Comparison of ENCODE assay signal across 8 cellular contexts in genomic region chr7:5284304-5285281, GRCh38. TPM values are rescaled to one million over a fixed set of nuclear protein-coding genes. Genes with fewer than 3 reads are reported as not detected.
DNase-seq lines count a peak whose midpoint lies in the region; ATAC-seq and TF ChIP-seq lines count a peak whose summit lies in the region.

No MANE protein-coding gene starts in this region.

- intact Hi-C loops in Caco-2 (cut with micrococcal nuclease; ENCODE audit: unreplicated experiment): loop anchor here (1.0 kb wide), 1 partner anchor 44 kb away; no protein-coding TSS in a partner anchor

- H3K27ac Mint-ChIP-seq in Caco-2 (ENCODE audit: unreplicated experiment) (peak overlapping the region; percentile 33), chondrocyte (ENCODE audit: unreplicated experiment) (no peak overlapping the region), nephron (peak overlapping the region in 2 of 3 experiments; percentile 72 to 79)

- TSS peak; percentile 14 for BruUV-seq in Caco-2 (replicated peaks; lab: Mats Ljungman, UMichigan)

- H3K4me1 ChIP-seq in Caco-2: peaks cover 7% of the 10 kb centered on the region

- CTCF ChIA-PET in Caco-2 (lab: Charles Lee) (interaction anchor here (0.5 to 1.3 kb wide), 6 partner anchors 13 to 437 kb away, joined by 3 to 15 read pairs (median 4); no protein-coding TSS in a partner anchor), HEK293T (lab: Yijun Ruan, JAX) (interaction anchor here (0.5 to 1.0 kb wide), 6 partner anchors 21 to 381 kb away, joined by 3 to 5 read pairs (median 4); no protein-coding TSS in a partner anchor), RWPE1 (lab: Yijun Ruan, JAX) (interaction anchor here (0.5 to 0.6 kb wide), 2 partner anchors 87 to 134 kb away, joined by 3 to 6 read pairs; no protein-coding TSS in a partner anchor)

- POLR2A ChIA-PET in Caco-2 (lab: Charles Lee): no interaction called here
- POLR2A ChIA-PET in HEK293T (lab: Yijun Ruan, JAX): no interaction called here
- POLR2A ChIA-PET in RWPE1 (lab: Yijun Ruan, JAX; ENCODE audit: low non-redundant PET): no interaction called here

- no peaks in the 10 kb centered on the region for H3K9me3 Mint-ChIP-seq in Caco-2 (ENCODE audit: unreplicated experiment)
- no peaks in the 10 kb centered on the region for H3K9me3 Mint-ChIP-seq in chondrocyte (ENCODE audit: low read depth)
- H3K9me3 Mint-ChIP-seq in nephron: no peaks in the 10 kb centered on the region

- no peak overlapping the region for H3K27ac ChIP-seq in RWPE1

- H3K27me3 ChIP-seq in Caco-2 (replicated peaks; ENCODE audit: control insufficient read depth, insufficient read depth, low read length): no peaks in the 10 kb centered on the region

- H3K27me3 Mint-ChIP-seq in Caco-2 (ENCODE audit: insufficient read depth, unreplicated experiment): no peaks in the 10 kb centered on the region
- H3K27me3 Mint-ChIP-seq in chondrocyte (ENCODE audit: low read depth): no peaks in the 10 kb centered on the region
- peaks cover 9% of the 10 kb centered on the region for H3K27me3 Mint-ChIP-seq in nephron (ENCODE audit: low read depth)

- H3K4me3 Mint-ChIP-seq in Caco-2 (ENCODE audit: unreplicated experiment): peak overlapping the region; percentile 54
- peak overlapping the region; percentile 40 for H3K4me3 Mint-ChIP-seq in chondrocyte (ENCODE audit: unreplicated experiment)
- H3K4me3 Mint-ChIP-seq in nephron: peak overlapping the region; percentile 80 to 89 (median 84)

- ATAC-seq in HG03354 (IDR thresholded peaks at IDR 0.05; ENCODE audit: poor library complexity, severe bottlenecking, unreplicated experiment): no peak

- H3K4me3 ChIP-seq in Caco-2 (ENCODE audit: low read depth, low read length): peak overlapping the region; percentile 63

- DNase-seq in Caco-2 (peak; percentile 59 to 71), HEK293T (ENCODE audit: extremely low spot score) (peak; percentile 68), NCI-H82 treated with DMSO at 0.1 percent for 48 hours (lab: John Stamatoyannopoulos, UW; ENCODE audit: unreplicated experiment) (peak; percentile 84), chondrocyte (ENCODE audit: low spot score) (no peak), UCSD-AML1 (lab: John Stamatoyannopoulos, UW; ENCODE audit: unreplicated experiment) (no peak), RWPE1 (ENCODE audit: low spot score) (no peak)

- H3K4me1 Mint-ChIP-seq in Caco-2 (ENCODE audit: low read depth, unreplicated experiment) (peaks cover 8% of the 10 kb centered on the region), chondrocyte (ENCODE audit: low read depth) (peaks cover 4% of the 10 kb centered on the region), nephron (peaks cover 4% of the 10 kb centered on the region)

- no peaks in the 10 kb centered on the region for H3K9me3 ChIP-seq in Caco-2

- H3K36me3 Mint-ChIP-seq in Caco-2 (ENCODE audit: insufficient read depth, unreplicated experiment) (peaks cover 5% of the 10 kb centered on the region), chondrocyte (ENCODE audit: low read depth) (no peaks in the 10 kb centered on the region), nephron (ENCODE audit: low read depth) (no peaks in the 10 kb centered on the region)

- TF ChIP-seq CTCF in Caco-2 (IDR thresholded peaks at IDR 0.05; ENCODE audit: insufficient read depth in 1 of 2, low read depth in 1 of 2, low read length in 1 of 2, severe bottlenecking in 1 of 2, unreplicated experiment in 1 of 2) (peak; percentile 16 to 53), chondrocyte (IDR thresholded peaks at IDR 0.05) (peak; percentile 63), nephron (IDR thresholded peaks at IDR 0.05; ENCODE audit: unreplicated experiment in 3 of 3) (peak in 2 of 3 experiments; percentile 37 to 42), RWPE1 (conservative IDR thresholded peaks at IDR 0.05; ENCODE audit: low read depth) (no peak)

- H3K36me3 ChIP-seq in Caco-2 (ENCODE audit: control insufficient read depth, insufficient read depth, low read length): no peaks in the 10 kb centered on the region

TF ChIP-seq in HEK293T, 16 proteins besides CTCF, POLR2A, EP300 and RAD21:
- TF ChIP-seq ELF4 (IDR thresholded peaks at IDR 0.05): no peak
- no peak for TF ChIP-seq CTBP1 (IDR thresholded peaks at IDR 0.05; ENCODE audit: borderline replicate concordance)
- TF ChIP-seq ARNT (IDR thresholded peaks at IDR 0.05): no peak
- no peak for TF ChIP-seq BHLHE40 (IDR thresholded peaks at IDR 0.05; ENCODE audit: borderline replicate concordance)
- no peak for TF ChIP-seq SP1 (IDR thresholded peaks at IDR 0.05)
- no peak for TF ChIP-seq FOXK2 (IDR thresholded peaks at IDR 0.05)
- TF ChIP-seq HDGF (IDR thresholded peaks at IDR 0.05; ENCODE audit: borderline replicate concordance): no peak
- no peak for TF ChIP-seq SUZ12 (IDR thresholded peaks at IDR 0.05)
- no peak for TF ChIP-seq LEF1 (IDR thresholded peaks at IDR 0.05; ENCODE audit: borderline replicate concordance)
- no peak for TF ChIP-seq TARDBP (IDR thresholded peaks at IDR 0.05)
- TF ChIP-seq FOXM1 (IDR thresholded peaks at IDR 0.05; ENCODE audit: borderline replicate concordance): no peak
- TF ChIP-seq FOXA1 (IDR thresholded peaks at IDR 0.05): no peak
- TF ChIP-seq PKNOX1 (IDR thresholded peaks at IDR 0.05): no peak
- no peak for TF ChIP-seq L3MBTL2 (conservative IDR thresholded peaks at IDR 0.05)
- TF ChIP-seq NFRKB (IDR thresholded peaks at IDR 0.05): no peak
- no peak for TF ChIP-seq ZNF384 (IDR thresholded peaks at IDR 0.05)

RNA-seq across cellular contexts. Expression of gene SLC29A4, which starts 1.9 kb away (rescaled TPM):
- 34.6 and 38.4 TPM in 2 replicates for total RNA-seq in Caco-2 (2022)
- total RNA-seq in chondrocyte: 6.6 to 10.4 TPM (median 9.7 TPM) in 3 replicates

Comparison
In these comparisons a context has a peak if more than half of its experiments do, and no peak if none do; other contexts are left out.
1. DNase-seq: peak in Caco-2 (2 of 2), HEK293T (single experiment) and NCI-H82 treated with DMSO at 0.1 percent for 48 hours (single experiment); none in chondrocyte (single experiment), UCSD-AML1 (single experiment) and RWPE1 (single experiment).
2. Peak in every context shown above with its lines, with median percentiles within 50 percentile points of each other: H3K4me3 Mint-ChIP-seq.